9 cellular contexts compared by ENCODE assay signal in the genomic region with DNA sequence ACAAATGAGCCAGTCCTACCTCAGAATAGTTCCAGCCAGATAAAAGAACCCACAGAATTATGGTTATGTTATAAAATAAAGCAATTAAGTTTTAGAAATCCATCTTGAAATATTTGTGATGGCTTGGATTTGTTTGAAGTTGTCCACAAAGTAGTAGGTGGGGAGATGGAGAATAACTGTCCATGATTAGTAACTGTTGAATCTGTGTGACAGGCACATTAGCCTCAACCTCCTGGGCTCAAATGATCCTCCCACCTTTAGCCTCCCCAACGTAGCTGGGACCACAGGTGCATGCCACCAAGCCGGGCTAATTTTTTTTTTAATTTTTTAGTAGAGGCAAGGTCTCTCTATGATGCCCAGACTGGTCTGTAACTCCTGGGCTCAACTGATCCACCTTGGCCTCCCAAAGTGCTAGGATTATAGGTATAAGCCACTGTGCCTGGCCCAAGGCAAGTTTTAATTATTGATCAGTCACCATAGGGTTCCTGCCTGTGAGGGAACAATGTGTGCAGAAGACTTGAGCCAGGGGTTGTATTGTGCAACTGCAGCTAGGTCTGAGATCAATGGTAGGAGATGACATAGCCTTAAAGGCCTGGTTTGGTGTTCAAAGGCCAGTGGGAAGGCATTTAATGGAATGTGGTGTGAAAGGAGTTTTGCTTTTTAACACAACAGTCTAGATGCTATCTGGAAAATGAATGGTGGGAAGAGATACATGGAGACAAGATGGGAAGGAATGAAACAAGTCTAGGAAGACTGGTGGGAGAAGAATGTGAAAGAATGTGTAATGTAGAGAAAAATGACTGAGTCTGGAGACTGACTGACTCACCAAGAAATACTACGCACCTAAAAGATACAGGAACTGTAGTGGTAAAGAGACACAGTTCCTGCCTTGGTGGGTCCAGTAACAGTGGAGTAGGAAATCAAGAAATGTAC. TPM values are rescaled to one million over a fixed set of nuclear protein-coding genes. Genes with fewer than 3 reads are reported as not detected.
A peak's percentile ranks its signal among the peaks of the same experiment; 100 is the strongest.
DNase-seq lines count a peak whose midpoint lies in the region; ATAC-seq and TF ChIP-seq lines count a peak whose summit lies in the region.
"Had no signal": no experiment of that assay in that cellular context is flagged by ENCODE, and none has a peak within 500 bp of the region (broad histone marks: within the 10 kb centered on the region; RNA-seq: fewer than 3 reads in every experiment).

No MANE protein-coding gene starts in this region.

- H3K9me3 ChIP-seq in AG04450 (ENCODE audit: control insufficient read depth, insufficient read depth, low read length) (no peaks in the 10 kb centered on the region), HEK293 (ENCODE audit: control insufficient read depth, insufficient read depth, low read depth, low read length) (no peaks in the 10 kb centered on the region)

- peak overlapping the region; percentile 93 for H3K27ac Mint-ChIP-seq in activated CD8-positive, alpha-beta T cell treated with anti-CD3 and anti-CD28 coated beads for 36 hours

- no peaks in the 10 kb centered on the region for H3K27me3 ChIP-seq in AG04450 (ENCODE audit: control insufficient read depth, insufficient read depth, low read length)

- peaks cover 85% of the 10 kb centered on the region for H3K36me3 Mint-ChIP-seq in activated CD8-positive, alpha-beta T cell treated with anti-CD3 and anti-CD28 coated beads for 36 hours (ENCODE audit: low read depth)

- intact Hi-C loops in activated CD8-positive, alpha-beta T cell treated with anti-CD3 and anti-CD28 coated beads for 36 hours (cut with micrococcal nuclease): loop anchor here (5.0 kb wide), 1 partner anchor 37 kb away; no protein-coding TSS in a partner anchor

- POLR2A ChIA-PET in AG04450 (lab: Yijun Ruan, JAX): no interaction called here
- POLR2A ChIA-PET in HEK293 (lab: Yijun Ruan, JAX): interaction anchor here (1.0 to 2.1 kb wide), 3 partner anchors 8 to 22 kb away, joined by 3 to 10 read pairs (median 5); partner anchors contain the start of gene HNRNPF
- POLR2A ChIA-PET in activated CD8-positive, alpha-beta T cell treated with anti-CD3 and anti-CD28 coated beads for 36 hours (lab: Charles Lee): interaction anchor here (0.7 to 20.5 kb wide), 10 partner anchors 8 to 63 kb away, joined by 3 to 332 read pairs (median 6); partner anchors contain the start of gene HNRNPF

- H3K4me3 ChIP-seq in AG04450 (ENCODE audit: low read depth, low read length): no peak overlapping the region
- H3K4me3 ChIP-seq in HEK293 (ENCODE audit: low read depth, low read length): no peak overlapping the region

- CTCF ChIA-PET in AG04450 (lab: Charles Lee) (interaction anchor here (1.1 kb wide), 1 partner anchor 62 kb away, joined by 3 read pairs; no protein-coding TSS in a partner anchor), HEK293 (lab: Yijun Ruan, JAX) (interaction anchor here (0.6 kb wide), 1 partner anchor 36 kb away, joined by 3 read pairs; no protein-coding TSS in a partner anchor)
- CTCF ChIA-PET in activated CD8-positive, alpha-beta T cell treated with anti-CD3 and anti-CD28 coated beads for 36 hours (lab: Charles Lee): interaction anchor here (0.9 to 1.5 kb wide), 3 partner anchors 8 to 63 kb away, joined by 3 to 12 read pairs (median 4); no protein-coding TSS in a partner anchor

- peaks cover 64% of the 10 kb centered on the region for H3K4me1 Mint-ChIP-seq in activated CD8-positive, alpha-beta T cell treated with anti-CD3 and anti-CD28 coated beads for 36 hours (ENCODE audit: low read depth)

- peaks cover 10% of the 10 kb centered on the region for H3K4me1 ChIP-seq in HEK293 (ENCODE audit: control insufficient read depth, insufficient read depth, low read length)

- ATAC-seq in activated CD8-positive, alpha-beta T cell treated with anti-CD3 and anti-CD28 coated beads for 36 hours: peak; percentile 38
- ATAC-seq in left lobe of liver: peak; percentile 14
- ATAC-seq in GM21515 (IDR thresholded peaks at IDR 0.05; ENCODE audit: unreplicated experiment): no peak
- ATAC-seq in GM18861 (IDR thresholded peaks at IDR 0.05; ENCODE audit: unreplicated experiment): no peak

- peaks cover 8 to 44% of the 10 kb centered on the region in 2 experiments; a peak in 2 of 3 replicates for H3K36me3 ChIP-seq in HEK293 (ENCODE audit: control insufficient read depth in 2 of 2, insufficient read depth in 1 of 2, low read length in 2 of 2)

- H3K27ac ChIP-seq in AG04450 (ENCODE audit: low read depth, low read length): peak overlapping the region; percentile 31
- peak overlapping the region; percentile 16; the same call in 1 of the 2 replicates for H3K27ac ChIP-seq in HEK293 (ENCODE audit: extremely low read depth, low read depth, low read length)

- H3K4me3 Mint-ChIP-seq in activated CD8-positive, alpha-beta T cell treated with anti-CD3 and anti-CD28 coated beads for 36 hours: peak overlapping the region; percentile 99

- no peaks in the 10 kb centered on the region for H3K9me3 Mint-ChIP-seq in activated CD8-positive, alpha-beta T cell treated with anti-CD3 and anti-CD28 coated beads for 36 hours

- TF ChIP-seq CTCF in AG04450 (IDR thresholded peaks at IDR 0.05; ENCODE audit: low read depth, low read length): no peak
- TF ChIP-seq CTCF in HEK293 (tag by site-specific recombination; IDR thresholded peaks at IDR 0.05): no peak
- no peak for TF ChIP-seq CTCF in activated CD8-positive, alpha-beta T cell treated with anti-CD3 and anti-CD28 coated beads for 36 hours (IDR thresholded peaks at IDR 0.05)

- H3K27me3 Mint-ChIP-seq in activated CD8-positive, alpha-beta T cell treated with anti-CD3 and anti-CD28 coated beads for 36 hours: no peaks in the 10 kb centered on the region

- no peak for DNase-seq in AG04450 (ENCODE audit: low read depth, low spot score)
- DNase-seq in activated CD8-positive, alpha-beta T cell treated with anti-CD3 and anti-CD28 coated beads for 36 hours: no peak
- DNase-seq in left lobe of liver (ENCODE audit: low spot score): peak; percentile 70
- no peak for DNase-seq in inferior parietal cortex (ENCODE audit: extremely low spot score)
- no peak for DNase-seq in GM19240 (ENCODE audit: insufficient read length, low spot score)

TF ChIP-seq in HEK293, 187 proteins besides CTCF, POLR2A, EP300 and RAD21 (continues in another document):
- TF ChIP-seq ZNF366 (tag by site-specific recombination; conservative IDR thresholded peaks at IDR 0.05): peak; percentile 46; the same call in 1 of the 2 replicates
- peak; percentile 22; the same call in 1 of the 2 replicates for TF ChIP-seq SCRT1 (tag by site-specific recombination; IDR thresholded peaks at IDR 0.05; ENCODE audit: borderline replicate concordance)
- 0 out of 2 replicates have a peak, but pooled peaks have one; percentile 13 for TF ChIP-seq ZBTB17 (tag by site-specific recombination; IDR thresholded peaks at IDR 0.05)
- TF ChIP-seq ZNF292 (tag by site-specific recombination; IDR thresholded peaks at IDR 0.05; ENCODE audit: borderline replicate concordance, low read depth): no peak
- no peak for TF ChIP-seq ZNF362 (tag by site-specific recombination; IDR thresholded peaks at IDR 0.05)
- TF ChIP-seq PRDM1 (tag by site-specific recombination; IDR thresholded peaks at IDR 0.05): peak; percentile 94
- no peak for TF ChIP-seq ZNF155 (tag by site-specific recombination; IDR thresholded peaks at IDR 0.05)
- peak; percentile 30; the same call in 1 of the 2 replicates for TF ChIP-seq IKZF3 (tag by site-specific recombination; IDR thresholded peaks at IDR 0.05)
- peak; percentile 55 for TF ChIP-seq SCRT2 (tag by site-specific recombination; IDR thresholded peaks at IDR 0.05)
- TF ChIP-seq, protein P1, sequence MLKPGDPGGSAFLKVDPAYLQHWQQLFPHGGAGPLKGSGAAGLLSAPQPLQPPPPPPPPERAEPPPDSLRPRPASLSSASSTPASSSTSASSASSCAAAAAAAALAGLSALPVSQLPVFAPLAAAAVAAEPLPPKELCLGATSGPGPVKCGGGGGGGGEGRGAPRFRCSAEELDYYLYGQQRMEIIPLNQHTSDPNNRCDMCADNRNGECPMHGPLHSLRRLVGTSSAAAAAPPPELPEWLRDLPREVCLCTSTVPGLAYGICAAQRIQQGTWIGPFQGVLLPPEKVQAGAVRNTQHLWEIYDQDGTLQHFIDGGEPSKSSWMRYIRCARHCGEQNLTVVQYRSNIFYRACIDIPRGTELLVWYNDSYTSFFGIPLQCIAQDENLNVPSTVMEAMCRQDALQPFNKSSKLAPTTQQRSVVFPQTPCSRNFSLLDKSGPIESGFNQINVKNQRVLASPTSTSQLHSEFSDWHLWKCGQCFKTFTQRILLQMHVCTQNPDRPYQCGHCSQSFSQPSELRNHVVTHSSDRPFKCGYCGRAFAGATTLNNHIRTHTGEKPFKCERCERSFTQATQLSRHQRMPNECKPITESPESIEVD (tag by site-specific recombination; IDR thresholded peaks at IDR 0.05): 0 out of 2 replicates have a peak, but pooled peaks have one; percentile 8

RNA-seq across cellular contexts. Expression of gene HNRNPF, which starts 9.8 kb away (rescaled TPM):
- polyA plus RNA-seq in AG04450 (2011; rRNA removed): 160 and 178 TPM in 2 replicates
- polyA minus RNA-seq in AG04450 (2011; rRNA and poly(A)+ RNA removed): 191 and 197 TPM in 2 replicates
- 100 to 1,000 TPM; 442 to 445 TPM for total RNA-seq in activated CD8-positive, alpha-beta T cell treated with anti-CD3 and anti-CD28 coated beads for 36 hours
- 118 TPM for total RNA-seq in left lobe of liver

RNA-seq across cellular contexts. Expression of gene FXYD4, which starts 27.8 kb away (rescaled TPM):
- not detected in 2 replicates for polyA plus RNA-seq in AG04450 (2011; rRNA removed)
- not detected in 2 replicates for polyA minus RNA-seq in AG04450 (2011; rRNA and poly(A)+ RNA removed)
- not detected for total RNA-seq in activated CD8-positive, alpha-beta T cell treated with anti-CD3 and anti-CD28 coated beads for 36 hours
- not detected for total RNA-seq in left lobe of liver
- total RNA-seq: glomerular endothelial cell had no signal

RNA-seq across cellular contexts. Expression of gene ZNF487, which starts 37.7 kb away (rescaled TPM):
- 3.2 and 4.4 TPM in 2 replicates for polyA plus RNA-seq in AG04450 (2011; rRNA removed)
- polyA minus RNA-seq in AG04450 (2011; rRNA and poly(A)+ RNA removed): 1.4 and 2.8 TPM in 2 replicates
- 1 to 10 TPM; 1.4 to 1.9 TPM for total RNA-seq in activated CD8-positive, alpha-beta T cell treated with anti-CD3 and anti-CD28 coated beads for 36 hours
- total RNA-seq in left lobe of liver: 1.8 TPM

Comparison
In these comparisons a context has a peak if more than half of its experiments do, and no peak if none do; other contexts are left out.
1. ATAC-seq: peak in activated CD8-positive, alpha-beta T cell treated with anti-CD3 and anti-CD28 coated beads for 36 hours (single experiment) and left lobe of liver (single experiment); none in GM21515 (single experiment) and GM18861 (single experiment).